In the genomic region with DNA sequence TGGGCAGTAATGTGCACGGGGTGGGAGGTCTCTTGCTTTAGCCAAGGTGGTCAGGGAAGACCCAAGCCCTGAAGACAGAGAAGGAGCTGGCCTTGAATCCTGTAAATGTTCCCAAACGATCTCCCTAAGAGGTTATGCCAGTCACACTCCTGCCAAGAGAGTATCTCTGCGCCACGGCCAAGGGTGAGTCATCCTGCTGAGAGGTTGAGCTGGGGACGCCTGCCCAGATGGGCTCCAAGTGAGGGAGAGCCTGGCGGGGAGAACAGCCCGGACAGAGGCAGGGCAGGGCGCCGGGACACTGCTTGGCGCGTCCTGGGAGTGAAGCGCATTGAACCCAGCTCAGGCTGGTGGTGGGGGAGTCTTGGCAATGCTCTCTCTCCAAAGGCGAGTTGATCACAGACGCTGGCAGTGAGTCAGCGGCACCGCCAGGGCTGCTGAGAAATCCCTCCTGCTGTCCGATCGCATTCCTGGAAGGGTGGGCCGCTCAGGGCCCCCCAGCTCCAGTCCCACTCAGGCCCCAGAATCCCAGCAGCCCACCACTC, we compare ENCODE assay signal across 9 cellular contexts. TPM values are rescaled to one million over a fixed set of nuclear protein-coding genes. Genes with fewer than 3 reads are reported as not detected.
DNase-seq lines count a peak whose midpoint lies in the region; ATAC-seq and TF ChIP-seq lines count a peak whose summit lies in the region.
"Had no signal": no experiment of that assay in that cellular context is flagged by ENCODE, and none has a peak within 500 bp of the region (broad histone marks: within the 10 kb centered on the region; RNA-seq: fewer than 3 reads in every experiment).

No MANE protein-coding gene starts in this region.

- intact Hi-C loops in aorta (cut with DNase I): no loop called here

- no peaks in the 10 kb centered on the region for H3K9me3 Mint-ChIP-seq in endodermal cell

- DNase-seq in DMS79 (lab: John Stamatoyannopoulos, UW): peak; percentile 47
- peak; percentile 96 for DNase-seq in NCI-H226
- peak; percentile 90 for DNase-seq in endodermal cell
- peak; percentile 54 to 79 for DNase-seq in lung microvascular endothelial cell (ENCODE audit: low read depth in 2 of 2)
- peak; percentile 92 to 95 for DNase-seq in aorta
- no peak for DNase-seq in NCI-H1436 (lab: John Stamatoyannopoulos, UW)
- DNase-seq in NCI-H2107 (lab: John Stamatoyannopoulos, UW): no peak

- peak; percentile 19 for TF ChIP-seq CTCF in endodermal cell (conservative IDR thresholded peaks at IDR 0.05)

- H3K4me1 Mint-ChIP-seq in endodermal cell: peaks cover 16% of the 10 kb centered on the region

- WGBS in endodermal cell (ENCODE audit: insufficient coverage in 1 of 2, insufficient read length in 1 of 2), 2 experiments: 17 to 37% methylated on average over 8 to 19 of the region's 19 CpGs
- 0 to 3% methylated on average over 18 to 19 of the region's 19 CpGs for WGBS in aorta, 2 donors

- H3K4me3 ChIP-seq in endodermal cell (ENCODE audit: low read length) (no peak overlapping the region), aorta (ENCODE audit: low read length in 2 of 2) (no peak overlapping the region)

- ATAC-seq in aorta (ENCODE audit: low FRiP score) (peak; percentile 93), GM21447 (IDR thresholded peaks at IDR 0.05; ENCODE audit: unreplicated experiment) (no peak)

- H3K36me3 Mint-ChIP-seq in endodermal cell (ENCODE audit: low read depth): no peaks in the 10 kb centered on the region

- H3K4me3 Mint-ChIP-seq in endodermal cell: peak overlapping the region; percentile 53

- peak overlapping the region; percentile 92 for H3K27ac Mint-ChIP-seq in endodermal cell

- no peaks in the 10 kb centered on the region for H3K9me3 ChIP-seq in endodermal cell (ENCODE audit: control insufficient read depth, low read length)
- no peaks in the 10 kb centered on the region for H3K9me3 ChIP-seq in aorta (ENCODE audit: control insufficient read depth, low read length)

- H3K36me3 ChIP-seq in endodermal cell (ENCODE audit: control insufficient read depth, insufficient read depth, low read length) (no peaks in the 10 kb centered on the region), aorta (ENCODE audit: control insufficient read depth in 1 of 2, insufficient read depth in 2 of 2, low read length in 1 of 2) (no peaks in the 10 kb centered on the region)

- H3K27me3 ChIP-seq in endodermal cell (ENCODE audit: control insufficient read depth, insufficient read depth, low read length, poor library complexity, severe bottlenecking) (no peaks in the 10 kb centered on the region), aorta (ENCODE audit: control insufficient read depth in 1 of 2, insufficient read depth in 2 of 2, low read length in 1 of 2) (no peaks in the 10 kb centered on the region)

- H3K27me3 Mint-ChIP-seq in endodermal cell (ENCODE audit: insufficient read depth): peaks cover 17% of the 10 kb centered on the region

- H3K27ac ChIP-seq in endodermal cell (ENCODE audit: low read depth, low read length) (no peak overlapping the region), aorta (ENCODE audit: low read depth in 1 of 2, low read length in 2 of 2) (no peak overlapping the region)

- H3K4me1 ChIP-seq in endodermal cell (ENCODE audit: control insufficient read depth, insufficient read depth, low read length) (no peaks in the 10 kb centered on the region), aorta (ENCODE audit: control insufficient read depth in 1 of 2, insufficient read depth in 2 of 2, low read length in 2 of 2) (no peaks in the 10 kb centered on the region)

- H3K9ac ChIP-seq in endodermal cell (ENCODE audit: extremely low read depth, low read length, poor library complexity, severe bottlenecking): no peak overlapping the region

RNA-seq across cellular contexts. Expression of a gene that starts 16.4 kb away (rescaled TPM):
- total RNA-seq in endodermal cell: 1 to 10 TPM in 1 of 2 donors, under 1 TPM in 1; 0.35 to 2.4 TPM
- 0.18 TPM for polyA plus RNA-seq in endodermal cell (2013, experiment 1 of 2)
- 0.29 TPM for polyA plus RNA-seq in endodermal cell (2013, experiment 2 of 2)
- total RNA-seq in lung microvascular endothelial cell: not detected in 2 replicates
- not detected for total RNA-seq in aorta
- polyA plus RNA-seq in aorta: 1 to 10 TPM in 1 of 2 donors, not detected in 1; 2.1 TPM
- total RNA-seq: mononuclear cell had no signal

RNA-seq across cellular contexts. Expression of a gene that starts 38.1 kb away (rescaled TPM):
- total RNA-seq in endodermal cell (not detected), lung microvascular endothelial cell (not detected in 2 replicates), aorta (not detected)
- polyA plus RNA-seq in endodermal cell (2013, experiment 1 of 2): not detected
- polyA plus RNA-seq in endodermal cell (2013, experiment 2 of 2): not detected
- polyA plus RNA-seq in aorta: under 1 TPM in 1 of 2 donors, not detected in 1; 0.18 TPM
- total RNA-seq: mononuclear cell had no signal

RNA-seq across cellular contexts. Expression of a gene that starts 46.5 kb away (rescaled TPM):
- total RNA-seq in endodermal cell (1 to 10 TPM; 4.4 to 5.7 TPM), lung microvascular endothelial cell (0.40 and 0.65 TPM in 2 replicates), aorta (under 1 TPM in 1 of 2 donors, not detected in 1; 0.45 TPM)
- polyA plus RNA-seq in endodermal cell (2013, experiment 1 of 2): 0.36 TPM
- 0.37 TPM for polyA plus RNA-seq in endodermal cell (2013, experiment 2 of 2)
- 10 to 100 TPM in 1 of 2 donors, under 1 TPM in 1; 0.74 to 12.3 TPM for polyA plus RNA-seq in aorta

RNA-seq across cellular contexts. Expression of a gene that starts 50.6 kb away (rescaled TPM):
- total RNA-seq in endodermal cell: 1,000 to 10,000 TPM; 1,531 to 1,574 TPM
- polyA plus RNA-seq in endodermal cell (2013, experiment 1 of 2): 1,384 TPM
- 1,252 TPM for polyA plus RNA-seq in endodermal cell (2013, experiment 2 of 2)
- total RNA-seq in lung microvascular endothelial cell: 2,223 and 2,324 TPM in 2 replicates
- total RNA-seq in aorta: 100 to 1,000 TPM; 900 to 909 TPM
- polyA plus RNA-seq in aorta: 1,000 to 10,000 TPM; 2,172 to 2,376 TPM

RNA-seq across cellular contexts. Expression of a gene that starts 50.9 kb away (rescaled TPM):
- total RNA-seq in endodermal cell: 100 to 1,000 TPM in 1 of 2 donors, 10 to 100 TPM in 1; 99.5 to 114 TPM
- 31.4 TPM for polyA plus RNA-seq in endodermal cell (2013, experiment 1 of 2)
- 30.6 TPM for polyA plus RNA-seq in endodermal cell (2013, experiment 2 of 2)
- total RNA-seq in lung microvascular endothelial cell: 5.4 and 6.3 TPM in 2 replicates
- 10 to 100 TPM; 14.6 to 17.9 TPM for total RNA-seq in aorta
- 10 to 100 TPM; 21.5 to 25.4 TPM for polyA plus RNA-seq in aorta

Comparison
In these comparisons a context has a peak if more than half of its experiments do, and no peak if none do; other contexts are left out.
1. DNase-seq: peak in DMS79 (single experiment), NCI-H226 (single experiment), endodermal cell (single experiment), lung microvascular endothelial cell (2 of 2) and aorta (2 of 2); none in NCI-H1436 (single experiment) and NCI-H2107 (single experiment).